Comparison of ENCODE assay signal across 25 cellular contexts in genomic region chr3:178822722-178823121, GRCh38.
DNase-seq lines count a peak whose midpoint lies in the region; ATAC-seq, FAIRE-seq and TF ChIP-seq lines count a peak whose summit lies in the region.
"Had no signal": no experiment of that assay in that cellular context is flagged by ENCODE, and none has a peak within 500 bp of the region (broad histone marks: within the 10 kb centered on the region; RNA-seq: fewer than 3 reads in every experiment).

No MANE protein-coding gene starts in this region.

- no peaks in the 10 kb centered on the region for H3K9me3 ChIP-seq in esophagus muscularis mucosa
- no peaks in the 10 kb centered on the region for H3K9me3 ChIP-seq in osteoblast (ENCODE audit: low read depth, low read length)
- no peaks in the 10 kb centered on the region for H3K9me3 ChIP-seq in thoracic aorta
- no peaks in the 10 kb centered on the region for H3K9me3 ChIP-seq in kidney (ENCODE audit: control insufficient read depth in 1 of 2, low read length in 2 of 2)
- H3K9me3 ChIP-seq: SJCRH30 had no signal

- H4K20me1 ChIP-seq in osteoblast (ENCODE audit: insufficient read depth, low read length), result no peaks in the 10 kb centered on the region

- no peak overlapping the region for H3K4me3 ChIP-seq in esophagus muscularis mucosa
- H3K4me3 ChIP-seq in osteoblast (ENCODE audit: insufficient read depth, low read length), result no peak overlapping the region
- H3K4me3 ChIP-seq in thoracic aorta, result no peak overlapping the region
- no peak overlapping the region for H3K4me3 ChIP-seq in kidney (ENCODE audit: low read length in 2 of 2)
- H3K4me3 ChIP-seq: SJCRH30 had no signal

- WGBS in esophagus muscularis mucosa, result 66% methylated on average over 2 of the region's 2 CpGs

- no peak for TF ChIP-seq CTCF in esophagus muscularis mucosa (IDR thresholded peaks at IDR 0.05)
- no peak for TF ChIP-seq CTCF in osteoblast (IDR thresholded peaks at IDR 0.05; ENCODE audit: extremely low read depth, low read depth, low read length)
- TF ChIP-seq CTCF in thoracic aorta (IDR thresholded peaks at IDR 0.05), result no peak
- TF ChIP-seq CTCF in kidney (IDR thresholded peaks at IDR 0.05; ENCODE audit: borderline replicate concordance, extremely low read depth, insufficient read depth), result no peak

- H3K27me3 ChIP-seq in esophagus muscularis mucosa (no peaks in the 10 kb centered on the region), osteoblast (ENCODE audit: insufficient read depth, low read length) (no peaks in the 10 kb centered on the region), thoracic aorta (replicated peaks; ENCODE audit: insufficient read depth) (no peaks in the 10 kb centered on the region)
- H3K27me3 ChIP-seq: SJCRH30 had no signal

- H3K27ac ChIP-seq in esophagus muscularis mucosa (replicated peaks in 1 of 4) (peak overlapping the region; percentile 20 to 44 (median 24)), osteoblast (ENCODE audit: low read depth, low read length) (no peak overlapping the region), thoracic aorta (peak overlapping the region; percentile 65 to 77), kidney (ENCODE audit: low read depth in 2 of 2, low read length in 2 of 2) (no peak overlapping the region)
- H3K27ac ChIP-seq: SJCRH30 had no signal

- ATAC-seq in thoracic aorta (ENCODE audit: insufficient number of reproducible peaks, low FRiP score, low read depth) (no peak), HG02884 (IDR thresholded peaks at IDR 0.05; ENCODE audit: unreplicated experiment) (no peak), HG02840 (IDR thresholded peaks at IDR 0.05; ENCODE audit: low FRiP score, unreplicated experiment) (no peak)
- ATAC-seq: HCT116, Panc1 had no signal

- intact Hi-C loops in esophagus muscularis mucosa (cut with DNase I), result no loop called here
- intact Hi-C loops in kidney (cut with DNase I), result no loop called here

- H3K4me1 ChIP-seq in esophagus muscularis mucosa (peaks cover 6 to 16% (median 13%) of the 10 kb centered on the region in 4 donors), osteoblast (ENCODE audit: insufficient read depth, low read length) (no peaks in the 10 kb centered on the region), thoracic aorta (ENCODE audit: control insufficient read depth in 1 of 2, low read depth in 2 of 2) (peaks cover 5 to 17% of the 10 kb centered on the region in 2 donors), kidney (ENCODE audit: control insufficient read depth in 1 of 2, insufficient read depth in 1 of 2, low read depth in 1 of 2, low read length in 2 of 2) (no peaks in the 10 kb centered on the region)
- H3K4me1 ChIP-seq: SJCRH30 had no signal

- peak; percentile 19 for DNase-seq in DMS53 (lab: John Stamatoyannopoulos, UW)
- DNase-seq in DMS53 treated with DMSO at 0.1 percent for 48 hours (lab: John Stamatoyannopoulos, UW; ENCODE audit: unreplicated experiment), result no peak
- no peak for DNase-seq in esophagus muscularis mucosa (ENCODE audit: extremely low spot score)
- DNase-seq in osteoblast (ENCODE audit: insufficient read length, low spot score, missing footprints), result peak; percentile 54
- DNase-seq in thoracic aorta (ENCODE audit: low spot score), result no peak
- DNase-seq in kidney, result no peak
- DNase-seq: 8988T; AML-193; C1 segment of cervical spinal cord; Calu3; CD8-positive, alpha-beta memory T cell; GDM1; GOT3; Karpas-422; NCI-H1694; NCI-H2171; NCI-H345; NCI-H524; NCI-H82; SJCRH30 had no signal

- no peaks in the 10 kb centered on the region for H3K79me2 ChIP-seq in osteoblast (ENCODE audit: insufficient read depth, low read length)

- TF ChIP-seq EP300 in esophagus muscularis mucosa (IDR thresholded peaks at IDR 0.05), result no peak

- no peak overlapping the region for H3K9ac ChIP-seq in kidney (ENCODE audit: low read length in 2 of 2)

- no peak overlapping the region for H2AFZ ChIP-seq in osteoblast (ENCODE audit: low read length)

- TF ChIP-seq POLR2A in esophagus muscularis mucosa (IDR thresholded peaks at IDR 0.05; ENCODE audit: low read depth), result no peak

- H3K36me3 ChIP-seq in esophagus muscularis mucosa (no peaks in the 10 kb centered on the region), osteoblast (ENCODE audit: insufficient read depth, low read length) (no peaks in the 10 kb centered on the region), thoracic aorta (no peaks in the 10 kb centered on the region), kidney (ENCODE audit: control insufficient read depth in 1 of 2, insufficient read depth in 2 of 2, low read length in 2 of 2) (no peaks in the 10 kb centered on the region)
- H3K36me3 ChIP-seq: SJCRH30 had no signal

- FAIRE-seq in kidney (lab: Jason Lieb, UNC), result no peak
- FAIRE-seq: GM19239 had no signal

- no peak overlapping the region for H3K4me2 ChIP-seq in osteoblast (ENCODE audit: insufficient read depth, low read length)

Comparison
In these comparisons a context has a peak if more than half of its experiments do, and no peak if none do; other contexts are left out.
1. DNase-seq: peak in DMS53 (single experiment) and osteoblast (single experiment); none in DMS53 treated with DMSO at 0.1 percent for 48 hours (single experiment), esophagus muscularis mucosa (single experiment), thoracic aorta (single experiment) and kidney (single experiment).
2. H3K27ac ChIP-seq: peak in esophagus muscularis mucosa (4 of 4) and thoracic aorta (2 of 2); none in osteoblast (single experiment) and kidney (0 of 2).